ENCODE assay signal across 8 cellular contexts in the genomic region with DNA sequence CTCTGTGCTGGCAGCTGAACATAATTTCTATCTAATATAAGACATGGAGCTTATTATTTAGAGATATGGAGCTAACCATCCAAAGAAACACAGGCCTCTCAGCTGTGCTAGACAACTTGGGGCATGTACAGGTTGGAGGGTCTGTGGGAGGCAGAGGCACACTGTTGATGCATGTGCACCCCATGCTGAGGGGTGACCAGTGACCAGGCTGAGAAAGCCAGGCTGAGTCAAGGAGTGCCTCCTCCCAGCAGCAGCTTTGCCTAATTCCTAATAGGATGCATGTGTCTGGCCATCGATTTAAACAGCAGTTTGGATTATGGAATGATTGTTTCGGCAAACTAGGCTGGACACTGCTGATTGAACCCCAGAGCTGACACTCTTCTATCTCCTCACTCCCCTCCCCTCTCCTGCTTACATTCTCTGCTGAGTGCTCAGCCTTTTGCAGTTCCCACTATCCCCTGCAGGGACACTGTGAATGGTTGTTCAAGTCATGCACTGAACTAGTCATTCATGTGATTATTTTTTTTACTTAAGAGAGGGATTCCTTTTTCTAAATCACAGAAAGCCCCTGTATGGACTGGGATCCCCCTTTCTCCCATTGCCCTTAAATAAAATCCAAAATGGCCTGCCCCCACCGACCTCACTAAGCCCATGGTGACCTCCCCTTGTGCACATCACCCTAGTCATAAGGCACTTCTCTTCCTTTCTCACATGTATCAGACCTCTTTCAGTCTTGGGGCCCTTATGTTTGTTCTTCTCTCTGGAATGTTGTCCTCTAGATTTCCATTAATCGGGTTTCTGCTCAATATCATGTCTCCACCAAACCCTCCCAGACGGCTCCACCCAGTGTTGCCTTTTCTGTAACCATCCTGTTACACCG.
A peak's percentile ranks its signal among the peaks of the same experiment; 100 is the strongest.
DNase-seq lines count a peak whose midpoint lies in the region; ATAC-seq and TF ChIP-seq lines count a peak whose summit lies in the region.

No MANE protein-coding gene starts in this region.

- no peak overlapping the region for H2BK120ac ChIP-seq in neuronal stem cell (ENCODE audit: low read depth, low read length)

- no peak overlapping the region for H4K8ac ChIP-seq in neuronal stem cell (ENCODE audit: low read depth, low read length)

- H3K4me2 ChIP-seq in neuronal stem cell (ENCODE audit: insufficient read depth, low read length, poor library complexity, severe bottlenecking), result no peak overlapping the region

- no peak overlapping the region for H4K91ac ChIP-seq in neuronal stem cell (ENCODE audit: low read depth, low read length, poor library complexity)

- H3K4me1 Mint-ChIP-seq in endodermal cell, result peaks cover 33% of the 10 kb centered on the region

- H3K4me3 Mint-ChIP-seq in endodermal cell, result no peak overlapping the region

- peaks cover 11% of the 10 kb centered on the region for H3K4me1 ChIP-seq in endodermal cell (ENCODE audit: control insufficient read depth, insufficient read depth, low read length)
- H3K4me1 ChIP-seq in neuronal stem cell (ENCODE audit: control insufficient read depth in 2 of 2, insufficient read depth in 1 of 2, low read depth in 1 of 2, low read length in 2 of 2), result peaks cover 3 to 6% of the 10 kb centered on the region in 2 donors

- H2BK15ac ChIP-seq in neuronal stem cell (ENCODE audit: low read length), result no peak overlapping the region

- H3K27ac ChIP-seq in AG04450 (ENCODE audit: low read depth, low read length) (no peak overlapping the region), endodermal cell (ENCODE audit: low read depth, low read length) (no peak overlapping the region), neuronal stem cell (replicated peaks; ENCODE audit: low read length) (no peak overlapping the region)

- H3K9me3 ChIP-seq in AG04450 (ENCODE audit: control insufficient read depth, insufficient read depth, low read length) (no peaks in the 10 kb centered on the region; the same call in 1 of the 2 replicates), endodermal cell (ENCODE audit: control insufficient read depth, low read length) (no peaks in the 10 kb centered on the region), neuronal stem cell (replicated peaks in 1 of 2; ENCODE audit: control insufficient read depth in 2 of 2, insufficient read depth in 1 of 2, low read depth in 1 of 2, low read length in 2 of 2) (no peaks in the 10 kb centered on the region)

- ATAC-seq in GM19395 (IDR thresholded peaks at IDR 0.05; ENCODE audit: unreplicated experiment), result no peak

- no peak overlapping the region for H3K27ac Mint-ChIP-seq in endodermal cell

- no peaks in the 10 kb centered on the region for H3K36me3 Mint-ChIP-seq in endodermal cell (ENCODE audit: low read depth)

- H3K9ac ChIP-seq in endodermal cell (ENCODE audit: extremely low read depth, low read length, poor library complexity, severe bottlenecking) (no peak overlapping the region), neuronal stem cell (ENCODE audit: low read depth, low read length, poor library complexity) (no peak overlapping the region)

- WGBS in endodermal cell (ENCODE audit: insufficient coverage in 1 of 2, insufficient read length in 1 of 2), 2 experiments, result 84 to 88% methylated on average over 6 of the region's 6 CpGs
- no CpG with 5 or more reads among the region's 6 CpGs for WGBS in neuronal stem cell (ENCODE audit: extremely low coverage in 2 of 2, insufficient read length in 2 of 2, insufficient replicate concordance in 1 of 2), 2 donors

- no peak overlapping the region for H3K18ac ChIP-seq in neuronal stem cell (ENCODE audit: low read length)

- no peak overlapping the region for H2AK5ac ChIP-seq in neuronal stem cell (ENCODE audit: low read depth, low read length)

- POLR2A ChIA-PET in AG04450 (lab: Yijun Ruan, JAX), result no interaction called here

- TF ChIP-seq CTCF in AG04450 (IDR thresholded peaks at IDR 0.05; ENCODE audit: low read depth, low read length) (peak; percentile 70), GM12865 (IDR thresholded peaks at IDR 0.05; ENCODE audit: insufficient read depth, low read depth, low read length, missing control alignments) (peak; percentile 50), endodermal cell (conservative IDR thresholded peaks at IDR 0.05) (peak; percentile 78)

- H3K9me3 Mint-ChIP-seq in endodermal cell, result no peaks in the 10 kb centered on the region

- H2AFZ ChIP-seq in neuronal stem cell (ENCODE audit: low read length), result no peak overlapping the region

- H3K14ac ChIP-seq in neuronal stem cell (ENCODE audit: low read length), result no peak overlapping the region

- H2BK5ac ChIP-seq in neuronal stem cell (ENCODE audit: low read length), result no peak overlapping the region

- H3K4me3 ChIP-seq in AG04450 (ENCODE audit: low read depth, low read length) (no peak overlapping the region), GM12865 (ENCODE audit: low read depth, low read length) (no peak overlapping the region), endodermal cell (ENCODE audit: low read length) (no peak overlapping the region), neuronal stem cell (ENCODE audit: low read length in 2 of 2) (no peak overlapping the region)

- H3K36me3 ChIP-seq in endodermal cell (ENCODE audit: control insufficient read depth, insufficient read depth, low read length) (no peaks in the 10 kb centered on the region), neuronal stem cell (replicated peaks in 1 of 2; ENCODE audit: control insufficient read depth in 2 of 2, insufficient read depth in 2 of 2, low read length in 2 of 2) (no peaks in the 10 kb centered on the region)

- no peak for DNase-seq in AG04450 (ENCODE audit: low read depth, low spot score)
- peak; percentile 38 for DNase-seq in GM12865 (ENCODE audit: low read depth)
- DNase-seq in OCI-M1 (lab: John Stamatoyannopoulos, UW), result peak; percentile 79
- DNase-seq in endodermal cell, result peak; percentile 85
- DNase-seq in neuronal stem cell (ENCODE audit: low spot score), result peak; percentile 21
- DNase-seq in UCSD-AML1 (lab: John Stamatoyannopoulos, UW; ENCODE audit: unreplicated experiment), result no peak
- no peak for DNase-seq in DMS79 treated with DMSO at 0.1 percent for 48 hours (lab: John Stamatoyannopoulos, UW)

- no peak overlapping the region for H3K23ac ChIP-seq in neuronal stem cell (ENCODE audit: low read depth, low read length, poor library complexity)

- H3K27me3 ChIP-seq in AG04450 (ENCODE audit: control insufficient read depth, insufficient read depth, low read length), result peaks cover 17% of the 10 kb centered on the region
- no peaks in the 10 kb centered on the region for H3K27me3 ChIP-seq in endodermal cell (ENCODE audit: control insufficient read depth, insufficient read depth, low read length, poor library complexity, severe bottlenecking)
- H3K27me3 ChIP-seq in neuronal stem cell (ENCODE audit: control insufficient read depth in 3 of 3, insufficient read depth in 3 of 3, low read depth in 1 of 3, low read length in 3 of 3), result no peaks in the 10 kb centered on the region

- CTCF ChIA-PET in AG04450 (lab: Charles Lee), result interaction anchor here (0.6 to 1.6 kb wide), 3 partner anchors 14 to 301 kb away, joined by 3 read pairs; no protein-coding TSS in a partner anchor

- no peak overlapping the region for H3K4ac ChIP-seq in neuronal stem cell (ENCODE audit: low read length)

- H2BK12ac ChIP-seq in neuronal stem cell (ENCODE audit: low read length), result no peak overlapping the region

- no peaks in the 10 kb centered on the region for H3K79me1 ChIP-seq in neuronal stem cell (ENCODE audit: low read depth, low read length)

- no peaks in the 10 kb centered on the region for H3K27me3 Mint-ChIP-seq in endodermal cell (ENCODE audit: insufficient read depth)

Comparison
In these comparisons a context has a peak if more than half of its experiments do, and no peak if none do; other contexts are left out.
1. DNase-seq: peak in GM12865 (single experiment), OCI-M1 (single experiment), endodermal cell (single experiment) and neuronal stem cell (single experiment); none in AG04450 (single experiment), UCSD-AML1 (single experiment) and DMS79 treated with DMSO at 0.1 percent for 48 hours (single experiment).
2. Peak in every context shown above with its lines, with median percentiles within 50 percentile points of each other: CTCF ChIP-seq.